18 cellular contexts compared by ENCODE assay signal in genomic region chr15:81327526-81327925, GRCh38. TPM values are rescaled to one million over a fixed set of nuclear protein-coding genes. Genes with fewer than 3 reads are reported as not detected.
DNase-seq lines count a peak whose midpoint lies in the region; ATAC-seq and TF ChIP-seq lines count a peak whose summit lies in the region.
"Had no signal": no experiment of that assay in that cellular context is flagged by ENCODE, and none has a peak within 500 bp of the region (broad histone marks: within the 10 kb centered on the region; RNA-seq: fewer than 3 reads in every experiment).

No MANE protein-coding gene starts in this region.

- no peaks in the 10 kb centered on the region for H3K27me3 Mint-ChIP-seq in stimulated activated naive CD8-positive, alpha-beta T cell treated with anti-CD3 and anti-CD28 coated beads, Interleukin-15, amount 100 ng/mL, for 72 hours
- H3K27me3 Mint-ChIP-seq: activated naive CD8-positive, alpha-beta T cell had no signal

- H3K27ac ChIP-seq in ACC112 (ENCODE audit: low read depth, low read length) (peak overlapping the region; percentile 33; the same call in 1 of the 2 replicates), gastroesophageal sphincter (no peak overlapping the region)
- H3K27ac ChIP-seq: dorsolateral prefrontal cortex, upper lobe of right lung had no signal

- H2AFZ ChIP-seq in ACC112 (ENCODE audit: low read length, unreplicated experiment): no peak overlapping the region

- DNase-seq in HCEC 1CT (peak; percentile 90), amniotic epithelial cell (ENCODE audit: low read depth) (peak; percentile 95), hepatic stellate cell (ENCODE audit: low spot score) (peak; percentile 80), NCI-H1417 treated with DMSO at 0.1 percent for 48 hours (lab: John Stamatoyannopoulos, UW) (no peak)
- DNase-seq in stimulated activated naive CD8-positive, alpha-beta T cell treated with anti-CD3 and anti-CD28 coated beads, Interleukin-15, amount 100 ng/mL, for 72 hours: no peak
- DNase-seq: dorsolateral prefrontal cortex; glutamatergic neuron; GOT3; left cardiac atrium; NCI-H1436 treated with DMSO at 0.1 percent for 48 hours; Right ventricle myocardium superior; stimulated activated CD8-positive, alpha-beta memory T cell treated with anti-CD3 and anti-CD28 coated beads, Interleukin-4, amount 100 ng/mL, for 48 hours; upper lobe of right lung had no signal

- H3K4me1 ChIP-seq in ACC112 (ENCODE audit: control insufficient read depth, insufficient read depth, low read length, unreplicated experiment) (peaks cover 26% of the 10 kb centered on the region), gastroesophageal sphincter (peaks cover 0 to 18% (median 0%) of the 10 kb centered on the region in 3 donors)

- no peaks in the 10 kb centered on the region for H3K9me3 Mint-ChIP-seq in stimulated activated naive CD8-positive, alpha-beta T cell treated with anti-CD3 and anti-CD28 coated beads, Interleukin-15, amount 100 ng/mL, for 72 hours
- H3K9me3 Mint-ChIP-seq: neural crest cell had no signal

- ATAC-seq in stimulated activated naive CD8-positive, alpha-beta T cell treated with anti-CD3 and anti-CD28 coated beads, Interleukin-15, amount 100 ng/mL, for 72 hours: no peak
- ATAC-seq in GM19467 (IDR thresholded peaks at IDR 0.05; ENCODE audit: unreplicated experiment) (no peak), gastroesophageal sphincter (no peak)
- ATAC-seq: left cardiac atrium, upper lobe of right lung had no signal

- no peak for TF ChIP-seq POLR2A in gastroesophageal sphincter (IDR thresholded peaks at IDR 0.05)

- no peak for TF ChIP-seq CTCF in gastroesophageal sphincter (IDR thresholded peaks at IDR 0.05)

- H3K9me3 ChIP-seq in gastroesophageal sphincter: no peaks in the 10 kb centered on the region
- H3K9me3 ChIP-seq: upper lobe of right lung had no signal

- H3K36me3 ChIP-seq in ACC112 (ENCODE audit: insufficient read depth, low read length): no peaks in the 10 kb centered on the region
- H3K36me3 ChIP-seq in gastroesophageal sphincter: no peaks in the 10 kb centered on the region
- H3K36me3 ChIP-seq: upper lobe of right lung had no signal

- H3K27me3 ChIP-seq in ACC112 (ENCODE audit: insufficient read depth, low read length) (no peaks in the 10 kb centered on the region), gastroesophageal sphincter (no peaks in the 10 kb centered on the region)
- H3K27me3 ChIP-seq: dorsolateral prefrontal cortex, upper lobe of right lung had no signal

- WGBS in gastroesophageal sphincter (ENCODE audit: low coverage in 1 of 2), 2 donors: 76 to 88% methylated on average over 3 of the region's 3 CpGs

- TF ChIP-seq EP300 in gastroesophageal sphincter (IDR thresholded peaks at IDR 0.05): no peak

- no peak overlapping the region for H3K4me3 Mint-ChIP-seq in stimulated activated naive CD8-positive, alpha-beta T cell treated with anti-CD3 and anti-CD28 coated beads, Interleukin-15, amount 100 ng/mL, for 72 hours
- H3K4me3 Mint-ChIP-seq: activated naive CD8-positive, alpha-beta T cell; neural crest cell had no signal

- H3K79me2 ChIP-seq in ACC112 (ENCODE audit: control insufficient read depth, insufficient read depth, low read length, unreplicated experiment): no peaks in the 10 kb centered on the region

- no peak overlapping the region for H3K4me3 ChIP-seq in ACC112 (ENCODE audit: low read depth, low read length)
- no peak overlapping the region for H3K4me3 ChIP-seq in gastroesophageal sphincter
- H3K4me3 ChIP-seq: dorsolateral prefrontal cortex, upper lobe of right lung had no signal

- no peak overlapping the region for H3K27ac Mint-ChIP-seq in stimulated activated naive CD8-positive, alpha-beta T cell treated with anti-CD3 and anti-CD28 coated beads, Interleukin-15, amount 100 ng/mL, for 72 hours
- H3K27ac Mint-ChIP-seq: activated naive CD8-positive, alpha-beta T cell had no signal

- peaks cover 61% of the 10 kb centered on the region for H3K4me1 Mint-ChIP-seq in stimulated activated naive CD8-positive, alpha-beta T cell treated with anti-CD3 and anti-CD28 coated beads, Interleukin-15, amount 100 ng/mL, for 72 hours

RNA-seq across cellular contexts. Expression of gene STARD5, which starts 3.6 kb away (rescaled TPM):
- 1 to 10 TPM; 1.3 to 6.7 (median 4.1) TPM for total RNA-seq in gastroesophageal sphincter

RNA-seq across cellular contexts. Expression of gene TMC3, which starts 46.5 kb away (rescaled TPM):
- total RNA-seq in gastroesophageal sphincter: under 1 TPM; 0.16 to 0.81 (median 0.36) TPM
- total RNA-seq: left cardiac atrium, neural crest cell, Right ventricle myocardium superior, upper lobe of right lung had no signal

Comparison
In these comparisons a context has a peak if more than half of its experiments do, and no peak if none do; other contexts are left out.
1. DNase-seq: peak in HCEC 1CT (single experiment), amniotic epithelial cell (single experiment) and hepatic stellate cell (single experiment); none in NCI-H1417 treated with DMSO at 0.1 percent for 48 hours (single experiment) and stimulated activated naive CD8-positive, alpha-beta T cell treated with anti-CD3 and anti-CD28 coated beads, Interleukin-15, amount 100 ng/mL, for 72 hours (0 of 2).